34 cellular contexts compared by ENCODE assay signal in genomic region chr2:106108791-106109190, GRCh38.
"Had no signal": no experiment of that assay in that cellular context is flagged by ENCODE, and none has a peak within 500 bp of the region (broad histone marks: within the 10 kb centered on the region; RNA-seq: fewer than 3 reads in every experiment).

No MANE protein-coding gene starts in this region.

- H3K27me3 ChIP-seq: adrenal gland, ascending aorta, body of pancreas, brain microvascular endothelial cell, breast epithelium, cardiac muscle cell had no signal

- H3K4me3 Mint-ChIP-seq: activated naive CD4-positive, alpha-beta T cell treated with anti-CD3 and anti-CD28 coated beads for 36 hours; activated naive CD4-positive, alpha-beta T cell treated with anti-CD3 and anti-CD28 coated beads, Interleukin-2, amount 10 ng/mL, durations not matched to agents 7 days and 5 days; activated naive CD4-positive, alpha-beta T cell treated with anti-CD3 and anti-CD28 coated beads, Interleukin-2, amount 50 U/mL, for 24 hours; activated naive CD8-positive, alpha-beta T cell; activated naive CD8-positive, alpha-beta T cell treated with anti-CD3 and anti-CD28 coated beads for 36 hours; activated naive CD8-positive, alpha-beta T cell treated with anti-CD3 and anti-CD28 coated beads, Interleukin-2, amount 10 ng/mL, durations not matched to agents 7 days and 5 days; activated naive CD8-positive, alpha-beta T cell treated with anti-CD3 and anti-CD28 coated beads, Interleukin-2, amount 50 U/mL, for 24 hours; activated T-cell treated with anti-CD3 and anti-CD28 coated beads, Interleukin-2, amount 50 U/mL, for 24 hours; activated T-cell treated with anti-CD3 and anti-CD28 coated beads, Interleukin-2, amount 50 U/mL, for 4 hours; activated T-cell treated with anti-CD3 and anti-CD28 coated beads, Interleukin-2, amount 50 U/mL, for 72 hours; activated T-helper 1 cell treated with anti-CD3 and anti-CD28 coated beads, Interleukin-12 subunit alpha, Interleukin-12 subunit beta, Interleukin-2, Interleukin-4 antibody, amounts not matched to agents 30 ng/mL and 10 ng/mL and 1 ng/mL, durations not matched to agents 14 hours and 24 hours and 36 hours; activated T-helper 17 cell treated with anti-CD3 and anti-CD28 coated beads, Interleukin-2, amount 50 U/mL, for 72 hours; brain; central memory CD8-positive, alpha-beta T cell had no signal

- ATAC-seq: activated naive CD4-positive, alpha-beta T cell treated with anti-CD3 and anti-CD28 coated beads, Interleukin-2, amount 50 U/mL, for 72 hours; activated naive CD8-positive, alpha-beta T cell treated with anti-CD3 and anti-CD28 coated beads, Interleukin-2, amount 50 U/mL, for 24 hours; activated T-cell treated with anti-CD3 and anti-CD28 coated beads, Interleukin-2, amount 50 U/mL, for 4 hours; activated T-cell treated with anti-CD3 and anti-CD28 coated beads, Interleukin-2, amount 50 U/mL, for 72 hours; activated T-helper 17 cell treated with anti-CD3 and anti-CD28 coated beads, Interleukin-2, amount 50 U/mL, for 72 hours; body of pancreas had no signal

- H3K4me1 Mint-ChIP-seq: activated T-helper 17 cell treated with anti-CD3 and anti-CD28 coated beads, Interleukin-2, amount 50 U/mL, for 72 hours had no signal

- H3K27ac ChIP-seq: adrenal gland, ascending aorta, body of pancreas, brain microvascular endothelial cell, breast epithelium, cardiac muscle cell had no signal

- H3K27me3 Mint-ChIP-seq: activated naive CD4-positive, alpha-beta T cell treated with anti-CD3 and anti-CD28 coated beads, Interleukin-2, amount 10 ng/mL, durations not matched to agents 7 days and 5 days; activated naive CD4-positive, alpha-beta T cell treated with anti-CD3 and anti-CD28 coated beads, Interleukin-2, amount 50 U/mL, for 24 hours; activated naive CD8-positive, alpha-beta T cell; activated naive CD8-positive, alpha-beta T cell treated with anti-CD3 and anti-CD28 coated beads for 36 hours; activated naive CD8-positive, alpha-beta T cell treated with anti-CD3 and anti-CD28 coated beads, Interleukin-2, amount 10 ng/mL, durations not matched to agents 7 days and 5 days; activated naive CD8-positive, alpha-beta T cell treated with anti-CD3 and anti-CD28 coated beads, Interleukin-2, amount 50 U/mL, for 24 hours; activated T-cell treated with anti-CD3 and anti-CD28 coated beads, Interleukin-2, amount 50 U/mL, for 24 hours; activated T-helper 17 cell treated with anti-CD3 and anti-CD28 coated beads, Interleukin-2, amount 50 U/mL, for 72 hours; brain; central memory CD8-positive, alpha-beta T cell had no signal

- H3K27ac Mint-ChIP-seq: activated naive CD4-positive, alpha-beta T cell treated with anti-CD3 and anti-CD28 coated beads for 36 hours; activated naive CD4-positive, alpha-beta T cell treated with anti-CD3 and anti-CD28 coated beads, Interleukin-2, amount 10 ng/mL, durations not matched to agents 7 days and 5 days; activated naive CD4-positive, alpha-beta T cell treated with anti-CD3 and anti-CD28 coated beads, Interleukin-2, amount 50 U/mL, for 24 hours; activated naive CD4-positive, alpha-beta T cell treated with anti-CD3 and anti-CD28 coated beads, Interleukin-2, amount 50 U/mL, for 72 hours; activated naive CD8-positive, alpha-beta T cell; activated naive CD8-positive, alpha-beta T cell treated with anti-CD3 and anti-CD28 coated beads for 36 hours; activated naive CD8-positive, alpha-beta T cell treated with anti-CD3 and anti-CD28 coated beads, Interleukin-2, amount 10 ng/mL, durations not matched to agents 7 days and 5 days; activated naive CD8-positive, alpha-beta T cell treated with anti-CD3 and anti-CD28 coated beads, Interleukin-2, amount 50 U/mL, for 24 hours; activated T-cell treated with anti-CD3 and anti-CD28 coated beads, Interleukin-2, amount 50 U/mL, for 72 hours; activated T-helper 1 cell treated with anti-CD3 and anti-CD28 coated beads, Interleukin-12 subunit alpha, Interleukin-12 subunit beta, Interleukin-2, Interleukin-4 antibody, amounts not matched to agents 30 ng/mL and 10 ng/mL and 1 ng/mL, durations not matched to agents 14 hours and 24 hours and 36 hours; activated T-helper 17 cell treated with anti-CD3 and anti-CD28 coated beads, Interleukin-2, amount 50 U/mL, for 72 hours; activated T-helper 2 cell treated with anti-CD3 and anti-CD28 coated beads, Interferon-gamma antibody, Interleukin-2, Interleukin-4, amounts not matched to agents 10 μg/mL and 5 μg/mL and 100 μg/mL, durations not matched to agents 14 hours and 24 hours and 36 hours had no signal

- H3K4me3 ChIP-seq: adrenal gland, ascending aorta, body of pancreas, breast epithelium, cardiac muscle cell had no signal

- H3K9me3 ChIP-seq: adrenal gland, ascending aorta, body of pancreas, breast epithelium had no signal

- H3K36me3 Mint-ChIP-seq: activated naive CD4-positive, alpha-beta T cell treated with anti-CD3 and anti-CD28 coated beads, Interleukin-2, amount 50 U/mL, for 72 hours; activated naive CD8-positive, alpha-beta T cell had no signal

- DNase-seq: activated effector memory CD4-positive, alpha-beta T cell treated with Interleukin-2 at 50 U/mL for 16 hours; activated gamma-delta T cell; activated gamma-delta T cell treated with Interleukin-2 at 50 U/mL for 16 hours; activated naive CD4-positive, alpha-beta T cell; activated naive CD4-positive, alpha-beta T cell treated with anti-CD3 and anti-CD28 coated beads, Interleukin-2, amount 10 ng/mL, durations not matched to agents 7 days and 5 days; activated naive CD4-positive, alpha-beta T cell treated with anti-CD3 and anti-CD28 coated beads, Interleukin-2, amount 50 U/mL, for 16 hours; activated naive CD4-positive, alpha-beta T cell treated with Interleukin-2 at 50 U/mL for 16 hours; activated naive CD8-positive, alpha-beta T cell treated with anti-CD3 and anti-CD28 coated beads for 36 hours; activated naive CD8-positive, alpha-beta T cell treated with anti-CD3 and anti-CD28 coated beads, Interleukin-2, amount 10 ng/mL, durations not matched to agents 7 days and 5 days; activated naive CD8-positive, alpha-beta T cell treated with anti-CD3 and anti-CD28 coated beads, Interleukin-2, amount 50 U/mL, for 24 hours; activated T-cell treated with anti-CD3 and anti-CD28 coated beads, Interleukin-2, amount 50 U/mL, for 1 hour; activated T-cell treated with anti-CD3 and anti-CD28 coated beads, Interleukin-2, amount 50 U/mL, for 24 hours; activated T-cell treated with anti-CD3 and anti-CD28 coated beads, Interleukin-2, amount 50 U/mL, for 4 hours; activated T-cell treated with anti-CD3 and anti-CD28 coated beads, Interleukin-2, amount 50 U/mL, for 48 hours; activated T-cell treated with anti-CD3 and anti-CD28 coated beads, Interleukin-2, amount 50 U/mL, for 72 hours; amniotic stem cell; aorta; body of pancreas; central memory CD4-positive, alpha-beta T cell; cerebellar nuclear complex had no signal

- H3K9me3 Mint-ChIP-seq: activated naive CD4-positive, alpha-beta T cell treated with anti-CD3 and anti-CD28 coated beads for 36 hours; activated naive CD4-positive, alpha-beta T cell treated with anti-CD3 and anti-CD28 coated beads, Interleukin-2, amount 10 ng/mL, durations not matched to agents 7 days and 5 days; activated naive CD4-positive, alpha-beta T cell treated with anti-CD3 and anti-CD28 coated beads, Interleukin-2, amount 50 U/mL, for 24 hours; activated naive CD4-positive, alpha-beta T cell treated with anti-CD3 and anti-CD28 coated beads, Interleukin-2, amount 50 U/mL, for 72 hours; activated naive CD8-positive, alpha-beta T cell treated with anti-CD3 and anti-CD28 coated beads for 36 hours; activated naive CD8-positive, alpha-beta T cell treated with anti-CD3 and anti-CD28 coated beads, Interleukin-2, amount 10 ng/mL, durations not matched to agents 7 days and 5 days; activated naive CD8-positive, alpha-beta T cell treated with anti-CD3 and anti-CD28 coated beads, Interleukin-2, amount 50 U/mL, for 24 hours; activated T-cell treated with anti-CD3 and anti-CD28 coated beads, Interleukin-2, amount 50 U/mL, for 24 hours; activated T-cell treated with anti-CD3 and anti-CD28 coated beads, Interleukin-2, amount 50 U/mL, for 4 hours; activated T-cell treated with anti-CD3 and anti-CD28 coated beads, Interleukin-2, amount 50 U/mL, for 72 hours; activated T-helper 1 cell treated with anti-CD3 and anti-CD28 coated beads, Interleukin-12 subunit alpha, Interleukin-12 subunit beta, Interleukin-2, Interleukin-4 antibody, amounts not matched to agents 30 ng/mL and 10 ng/mL and 1 ng/mL, durations not matched to agents 14 hours and 24 hours and 36 hours; activated T-helper 17 cell treated with anti-CD3 and anti-CD28 coated beads, Interleukin-2, amount 50 U/mL, for 72 hours; activated T-helper 2 cell treated with anti-CD3 and anti-CD28 coated beads, Interferon-gamma antibody, Interleukin-2, Interleukin-4, amounts not matched to agents 10 μg/mL and 5 μg/mL and 100 μg/mL, durations not matched to agents 14 hours and 24 hours and 36 hours; brain; central memory CD8-positive, alpha-beta T cell had no signal

- H3K36me3 ChIP-seq: adrenal gland, breast epithelium, cardiac muscle cell had no signal

- H3K4me1 ChIP-seq: adrenal gland, breast epithelium had no signal
